In genomic region chrX:153667931-153668396, GRCh38 we compare ENCODE assay signal across 8 cellular contexts. TPM values are rescaled to one million over a fixed set of nuclear protein-coding genes. Genes with fewer than 3 reads are reported as not detected.
DNase-seq lines count a peak whose midpoint lies in the region; ATAC-seq and TF ChIP-seq lines count a peak whose summit lies in the region.

No MANE protein-coding gene starts in this region.

- TF ChIP-seq CTCF in NB4 (IDR thresholded peaks at IDR 0.05; ENCODE audit: low read depth, low read length) (peak; percentile 69), right atrium auricular region (IDR thresholded peaks at IDR 0.05) (peak; percentile 43 to 79)

- H3K36me3 ChIP-seq in right atrium auricular region: no peaks in the 10 kb centered on the region

- H3K9me3 ChIP-seq in T-helper 17 cell (ENCODE audit: control insufficient read depth, low read length, poor library complexity, severe bottlenecking): no peaks in the 10 kb centered on the region
- peaks cover 0 to 4% of the 10 kb centered on the region in 2 donors for H3K9me3 ChIP-seq in right atrium auricular region

- peak; percentile 88 for DNase-seq in AG08396 (ENCODE audit: low spot score)
- DNase-seq in NB4 (ENCODE audit: low read depth): peak; percentile 81
- DNase-seq in T-helper 17 cell: peak; percentile 57 to 71 (median 59)
- DNase-seq in amniotic epithelial cell (ENCODE audit: low read depth): peak; percentile 58
- peak; percentile 82 for DNase-seq in right atrium auricular region (ENCODE audit: low spot score)
- peak; percentile 47 for DNase-seq in renal cortical epithelial cell (ENCODE audit: low read depth)

- no peaks in the 10 kb centered on the region for H3K4me1 ChIP-seq in right atrium auricular region

- H3K36me3 Mint-ChIP-seq in T-helper 17 cell (ENCODE audit: low read depth): peaks cover 2% of the 10 kb centered on the region

- peaks cover 18% of the 10 kb centered on the region for H3K27me3 Mint-ChIP-seq in T-helper 17 cell

- H3K27me3 ChIP-seq in right atrium auricular region: no peaks in the 10 kb centered on the region

- H3K27ac Mint-ChIP-seq in T-helper 17 cell: peak overlapping the region; percentile 43

- H3K27ac ChIP-seq in right atrium auricular region: no peak overlapping the region

- peaks cover 14% of the 10 kb centered on the region for H3K4me1 Mint-ChIP-seq in T-helper 17 cell

- peak overlapping the region; percentile 86 for H3K4me3 Mint-ChIP-seq in T-helper 17 cell

- H3K4me3 ChIP-seq in NB4 (ENCODE audit: low read depth, low read length) (no peak overlapping the region), right atrium auricular region (no peak overlapping the region)

- TF ChIP-seq POLR2A in NB4 (IDR thresholded peaks at IDR 0.05; ENCODE audit: extremely low read depth, insufficient read length): no peak

- ATAC-seq in GM19023 (IDR thresholded peaks at IDR 0.05; ENCODE audit: unreplicated experiment) (peak; percentile 52), T-helper 17 cell (peak; percentile 94), HG02759 (IDR thresholded peaks at IDR 0.05; ENCODE audit: unreplicated experiment) (no peak)

RNA-seq across cellular contexts. Expression of gene PNCK, which starts 5.6 kb away (rescaled TPM):
- total RNA-seq in T-helper 17 cell: under 1 TPM in 1 of 2 donors, not detected in 1; 0.72 TPM
- 10 to 100 TPM in 1 of 2 donors, 1 to 10 TPM in 1; 4.0 to 42.4 TPM for total RNA-seq in right atrium auricular region
- total RNA-seq in renal cortical epithelial cell: 0.75 TPM in 1 of 2 replicates, not detected in the other

RNA-seq across cellular contexts. Expression of gene SLC6A8, which starts 19.8 kb away (rescaled TPM):
- total RNA-seq in T-helper 17 cell (1 to 10 TPM; 3.4 to 4.4 TPM), right atrium auricular region (10 to 100 TPM; 71.3 to 76.6 TPM), renal cortical epithelial cell (9.2 and 80.4 TPM in 2 replicates)

RNA-seq across cellular contexts. Expression of gene DUSP9, which starts 21.0 kb away (rescaled TPM):
- not detected for total RNA-seq in T-helper 17 cell
- total RNA-seq in right atrium auricular region: not detected
- 1.1 TPM in 1 of 2 replicates, not detected in the other for total RNA-seq in renal cortical epithelial cell

RNA-seq across cellular contexts. Expression of gene BCAP31, which starts 56.2 kb away (rescaled TPM):
- total RNA-seq in T-helper 17 cell (100 to 1,000 TPM; 101 TPM), right atrium auricular region (100 to 1,000 TPM in 1 of 2 donors, 10 to 100 TPM in 1; 86.3 to 109 TPM), renal cortical epithelial cell (233 and 273 TPM in 2 replicates)

RNA-seq across cellular contexts. Expression of gene ABCD1, which starts 56.7 kb away (rescaled TPM):
- 10 to 100 TPM; 14.7 to 17.7 TPM for total RNA-seq in T-helper 17 cell
- 10 to 100 TPM; 15.2 to 18.0 TPM for total RNA-seq in right atrium auricular region
- total RNA-seq in renal cortical epithelial cell: 10.6 and 22.3 TPM in 2 replicates
